Comparison of ENCODE assay signal across 16 cellular contexts in the genomic region with DNA sequence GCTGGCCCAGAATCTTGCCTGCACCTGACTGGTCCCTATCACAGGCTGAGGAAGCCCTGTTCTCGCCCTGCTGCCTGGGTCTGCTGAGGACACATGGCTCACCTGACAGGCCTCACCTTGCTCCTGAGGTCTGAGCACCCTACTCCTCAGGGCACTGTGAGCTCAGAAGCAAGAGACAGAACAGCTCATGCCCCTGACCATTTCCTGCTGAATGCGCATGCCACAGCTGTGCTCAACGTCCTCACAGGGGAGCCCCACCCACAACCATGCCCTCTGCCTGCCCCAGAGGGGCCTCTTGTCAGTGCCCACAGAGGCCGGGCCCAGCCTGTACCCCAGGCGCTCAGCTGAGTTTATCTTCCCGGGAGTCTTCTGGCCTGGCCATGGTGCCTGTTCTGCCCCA. TPM values are rescaled to one million over a fixed set of nuclear protein-coding genes. Genes with fewer than 3 reads are reported as not detected.
DNase-seq lines count a peak whose midpoint lies in the region; ATAC-seq, FAIRE-seq and TF ChIP-seq lines count a peak whose summit lies in the region.
"Had no signal": no experiment of that assay in that cellular context is flagged by ENCODE, and none has a peak within 500 bp of the region (broad histone marks: within the 10 kb centered on the region; RNA-seq: fewer than 3 reads in every experiment).

No MANE protein-coding gene starts in this region.

- no peak for TF ChIP-seq EP300 in suprapubic skin (IDR thresholded peaks at IDR 0.05)

- H3K4me3 ChIP-seq in PC-9 (no peak overlapping the region), suprapubic skin (no peak overlapping the region)
- H3K4me3 ChIP-seq: lung, skin epidermis had no signal

- POLR2A ChIA-PET in PC-9 (lab: Charles Lee; ENCODE audit: unreplicated experiment), result interaction anchor here (0.6 kb wide), 1 partner anchor 22 kb away, joined by 5 read pairs; no protein-coding TSS in a partner anchor

- no peaks in the 10 kb centered on the region for H3K27me3 Mint-ChIP-seq in activated naive CD4-positive, alpha-beta T cell treated with anti-CD3 and anti-CD28 coated beads for 36 hours (ENCODE audit: low read depth)
- H3K27me3 Mint-ChIP-seq: stimulated activated naive CD8-positive, alpha-beta T cell treated with anti-CD3 and anti-CD28 coated beads, Interleukin-15, Interleukin-2, amounts not matched to agents 100 ng/mL and 50 ng/mL, for 24 hours had no signal

- peaks cover 26% of the 10 kb centered on the region for H3K4me1 Mint-ChIP-seq in activated naive CD4-positive, alpha-beta T cell treated with anti-CD3 and anti-CD28 coated beads for 36 hours (ENCODE audit: low read depth)

- H3K79me2 ChIP-seq in PC-9 (ENCODE audit: low read depth), result peaks cover 17% of the 10 kb centered on the region

- intact Hi-C loops in activated naive CD4-positive, alpha-beta T cell treated with anti-CD3 and anti-CD28 coated beads for 36 hours (cut with micrococcal nuclease), result no loop called here
- intact Hi-C loops in PC-9 (cut with micrococcal nuclease; ENCODE audit: unreplicated experiment), result no loop called here

- H3K36me3 ChIP-seq in PC-9 (ENCODE audit: low read depth) (no peaks in the 10 kb centered on the region), suprapubic skin (no peaks in the 10 kb centered on the region)

- H3K4me1 ChIP-seq in PC-9 (replicated peaks; ENCODE audit: insufficient read depth) (peaks cover 17% of the 10 kb centered on the region), foreskin keratinocyte (peaks cover 2% of the 10 kb centered on the region), suprapubic skin (peaks cover 42% of the 10 kb centered on the region)

- no peaks in the 10 kb centered on the region for H4K20me1 ChIP-seq in PC-9 (ENCODE audit: insufficient read depth)

- no peak overlapping the region for H3K4me3 Mint-ChIP-seq in activated naive CD4-positive, alpha-beta T cell treated with anti-CD3 and anti-CD28 coated beads for 36 hours
- H3K4me3 Mint-ChIP-seq: stimulated activated naive CD8-positive, alpha-beta T cell treated with anti-CD3 and anti-CD28 coated beads, Interleukin-15, Interleukin-2, amounts not matched to agents 100 ng/mL and 50 ng/mL, for 24 hours had no signal

- peaks cover 1% of the 10 kb centered on the region for H3K36me3 Mint-ChIP-seq in activated naive CD4-positive, alpha-beta T cell treated with anti-CD3 and anti-CD28 coated beads for 36 hours (ENCODE audit: low read depth)

- no peak for FAIRE-seq in GM12892 (lab: Jason Lieb, UNC)

- no TSS peak for BruUV-seq in PC-9 (replicated peaks; lab: Mats Ljungman, UMichigan)

- peak overlapping the region; percentile 36 for H3K27ac Mint-ChIP-seq in activated naive CD4-positive, alpha-beta T cell treated with anti-CD3 and anti-CD28 coated beads for 36 hours

- H3K9me2 ChIP-seq in PC-9 (ENCODE audit: insufficient read depth), result no peaks in the 10 kb centered on the region

- H3K9me3 Mint-ChIP-seq in activated naive CD4-positive, alpha-beta T cell treated with anti-CD3 and anti-CD28 coated beads for 36 hours, result no peaks in the 10 kb centered on the region
- H3K9me3 Mint-ChIP-seq: stimulated activated naive CD8-positive, alpha-beta T cell treated with anti-CD3 and anti-CD28 coated beads, Interleukin-15, Interleukin-2, amounts not matched to agents 100 ng/mL and 50 ng/mL, for 24 hours had no signal

- 20% methylated on average over 1 of the region's 6 CpGs for WGBS in suprapubic skin

- CTCF ChIA-PET in activated naive CD4-positive, alpha-beta T cell treated with anti-CD3 and anti-CD28 coated beads for 36 hours (lab: Charles Lee), result interaction anchor here (0.6 kb wide), 1 partner anchor 230 kb away, joined by 3 read pairs; no protein-coding TSS in a partner anchor
- CTCF ChIA-PET in PC-9 (lab: Charles Lee), result interaction anchor here (0.5 kb wide), 1 partner anchor 19 kb away, joined by 9 read pairs; no protein-coding TSS in a partner anchor

- H3K27ac ChIP-seq in PC-9 (no peak overlapping the region), foreskin keratinocyte (no peak overlapping the region), suprapubic skin (peak overlapping the region; percentile 14)

- TF ChIP-seq CTCF in PC-9 (conservative IDR thresholded peaks at IDR 0.05), result no peak
- no peak for TF ChIP-seq CTCF in foreskin keratinocyte (conservative IDR thresholded peaks at IDR 0.05)
- TF ChIP-seq CTCF in suprapubic skin (IDR thresholded peaks at IDR 0.05), result no peak
- TF ChIP-seq CTCF in GM13976 (IDR thresholded peaks at IDR 0.05; ENCODE audit: borderline replicate concordance, control extremely low read depth, extremely low read depth, insufficient read depth, missing control alignments), result no peak

- peaks cover 23% of the 10 kb centered on the region for H3F3A ChIP-seq in PC-9 (ENCODE audit: insufficient read depth, low read depth)

- H3K27me3 ChIP-seq in PC-9 (ENCODE audit: insufficient read depth, low read depth), result no peaks in the 10 kb centered on the region
- no peaks in the 10 kb centered on the region for H3K27me3 ChIP-seq in foreskin keratinocyte
- no peaks in the 10 kb centered on the region for H3K27me3 ChIP-seq in suprapubic skin

- no peaks in the 10 kb centered on the region for H3K9me3 ChIP-seq in PC-9 (ENCODE audit: insufficient read depth, low read depth)
- H3K9me3 ChIP-seq in suprapubic skin, result no peaks in the 10 kb centered on the region
- H3K9me3 ChIP-seq: Caco-2 had no signal

- in situ Hi-C loops in GM13976 (cut with MboI; ENCODE audit: low sequenced_read_pairs, unreplicated experiment), result no loop called here

- no peak for DNase-seq in activated naive CD4-positive, alpha-beta T cell treated with anti-CD3 and anti-CD28 coated beads for 36 hours
- DNase-seq in activated naive CD4-positive, alpha-beta T cell treated with anti-CD3 and anti-CD28 coated beads, Interleukin-2, amount 50 U/mL, for 16 hours, result no peak
- DNase-seq in PC-9 (no peak), foreskin keratinocyte (peak in 1 of 2 donors; percentile 26), suprapubic skin (ENCODE audit: low spot score in 2 of 2) (no peak), GM12892 (ENCODE audit: insufficient read length) (no peak), GM13976 (ENCODE audit: low spot score) (no peak), activated T-cell treated with anti-CD3 and anti-CD28 coated beads for 4 hours (no peak)
- DNase-seq: activated gamma-delta T cell treated with Interleukin-2 at 50 U/mL for 16 hours, Caco-2, NCI-H187, NCI-H69, occipital lobe had no signal

- peak; percentile 14 for ATAC-seq in foreskin keratinocyte

- TF ChIP-seq POLR2A in suprapubic skin (IDR thresholded peaks at IDR 0.05), result no peak
- no peak for TF ChIP-seq POLR2A in GM12892 (IDR thresholded peaks at IDR 0.05; ENCODE audit: low read depth, low read length)

- H2AFZ ChIP-seq in PC-9, result 0 out of 2 replicates have a peak overlapping the region, but pooled peaks have one; percentile 53

- no peak overlapping the region; the same call in 1 of the 2 replicates for H3K4me2 ChIP-seq in PC-9

RNA-seq across cellular contexts. Expression of a gene that starts 2.8 kb away (rescaled TPM):
- total RNA-seq in activated naive CD4-positive, alpha-beta T cell treated with anti-CD3 and anti-CD28 coated beads for 36 hours, result 100 to 1,000 TPM; 112 to 121 TPM
- total RNA-seq in PC-9 (2021), result 243 and 308 TPM in 2 replicates
- 364 and 470 TPM in 2 replicates for total RNA-seq in foreskin keratinocyte
- 560 and 763 TPM in 2 replicates for polyA plus RNA-seq in foreskin keratinocyte
- total RNA-seq in suprapubic skin, result 100 to 1,000 TPM; 346 to 897 (median 746) TPM
- polyA plus RNA-seq in GM12892 (2012; ENCODE audit: missing spikeins), result 10.8 TPM

RNA-seq across cellular contexts. Expression of a gene that starts 5.4 kb away (rescaled TPM):
- 10 to 100 TPM in 1 of 2 experiments, 1 to 10 TPM in 1; 10.0 to 10.5 TPM for total RNA-seq in activated naive CD4-positive, alpha-beta T cell treated with anti-CD3 and anti-CD28 coated beads for 36 hours
- total RNA-seq in PC-9 (2021) (31.4 and 35.5 TPM in 2 replicates), foreskin keratinocyte (15.9 and 16.7 TPM in 2 replicates), suprapubic skin (10 to 100 TPM; 21.1 to 38.0 (median 25.2) TPM)
- polyA plus RNA-seq in foreskin keratinocyte, result 19.3 and 24.5 TPM in 2 replicates
- polyA plus RNA-seq in GM12892 (2012; ENCODE audit: missing spikeins), result 7.1 TPM

RNA-seq across cellular contexts. Expression of a gene that starts 38.0 kb away (rescaled TPM):
- total RNA-seq in activated naive CD4-positive, alpha-beta T cell treated with anti-CD3 and anti-CD28 coated beads for 36 hours, result 1 to 10 TPM; 2.0 to 2.5 TPM
- total RNA-seq in PC-9 (2021) (10.6 and 14.5 TPM in 2 replicates), foreskin keratinocyte (7.4 and 11.8 TPM in 2 replicates), suprapubic skin (10 to 100 TPM in 1 of 4 donors, 1 to 10 TPM in 3; 6.1 to 11.3 (median 7.3) TPM)
- 7.1 and 12.8 TPM in 2 replicates for polyA plus RNA-seq in foreskin keratinocyte
- polyA plus RNA-seq in GM12892 (2012; ENCODE audit: missing spikeins), result 2.8 TPM
- total RNA-seq: occipital lobe had no signal

RNA-seq across cellular contexts. Expression of a gene that starts 38.4 kb away (rescaled TPM):
- total RNA-seq in activated naive CD4-positive, alpha-beta T cell treated with anti-CD3 and anti-CD28 coated beads for 36 hours, result 10 to 100 TPM; 63.1 to 64.6 TPM
- total RNA-seq in PC-9 (2021) (97.0 and 113 TPM in 2 replicates), foreskin keratinocyte (70.2 and 72.5 TPM in 2 replicates), suprapubic skin (10 to 100 TPM; 43.6 to 93.9 (median 81.4) TPM)
- polyA plus RNA-seq in foreskin keratinocyte, result 50.0 and 54.6 TPM in 2 replicates
- 18.4 TPM for polyA plus RNA-seq in GM12892 (2012; ENCODE audit: missing spikeins)

RNA-seq across cellular contexts. Expression of a gene that starts 59.4 kb away (rescaled TPM):
- total RNA-seq in activated naive CD4-positive, alpha-beta T cell treated with anti-CD3 and anti-CD28 coated beads for 36 hours, result 1 to 10 TPM; 7.4 TPM
- total RNA-seq in PC-9 (2021), result 7.8 and 11.2 TPM in 2 replicates
- total RNA-seq in foreskin keratinocyte, result 1.8 and 2.3 TPM in 2 replicates
- polyA plus RNA-seq in foreskin keratinocyte, result 1.5 and 2.7 TPM in 2 replicates
- 1 to 10 TPM; 4.3 to 8.7 (median 5.0) TPM for total RNA-seq in suprapubic skin
- polyA plus RNA-seq in GM12892 (2012; ENCODE audit: missing spikeins), result 5.1 TPM
